Comparison of ENCODE assay signal across 13 cellular contexts in genomic region chr1:220767312-220768126, GRCh38. TPM values are rescaled to one million over a fixed set of nuclear protein-coding genes. Genes with fewer than 3 reads are reported as not detected.
DNase-seq lines count a peak whose midpoint lies in the region; ATAC-seq and TF ChIP-seq lines count a peak whose summit lies in the region.
"Had no signal": no experiment of that assay in that cellular context is flagged by ENCODE, and none has a peak within 500 bp of the region (broad histone marks: within the 10 kb centered on the region; RNA-seq: fewer than 3 reads in every experiment).

No MANE protein-coding gene starts in this region.

- no peak for TF ChIP-seq EP300 in transverse colon (IDR thresholded peaks at IDR 0.05; ENCODE audit: low read depth)

- ATAC-seq in HG03066 (IDR thresholded peaks at IDR 0.05; ENCODE audit: low read depth, unreplicated experiment) (peak; percentile 29), GM19035 (IDR thresholded peaks at IDR 0.05; ENCODE audit: unreplicated experiment) (no peak)
- no peak for ATAC-seq in activated CD8-positive, alpha-beta memory T cell treated with anti-CD3 and anti-CD28 coated beads, Interleukin-2, amount 10 ng/mL, durations not matched to agents 7 days and 5 days

- H3K36me3 ChIP-seq in liver (ENCODE audit: control insufficient read depth in 4 of 4, insufficient read depth in 3 of 4, low read depth in 1 of 4, low read length in 3 of 4) (peaks cover 6 to 42% (median 19%) of the 10 kb centered on the region in 4 donors), transverse colon (peaks cover 0 to 7% (median 0%) of the 10 kb centered on the region in 4 donors)

- H3K4me1 ChIP-seq in liver (ENCODE audit: control insufficient read depth in 4 of 4, insufficient read depth in 4 of 4, low read length in 3 of 4) (peaks cover 8 to 59% (median 45%) of the 10 kb centered on the region in 4 donors), transverse colon (peaks cover 0 to 13% (median 2%) of the 10 kb centered on the region in 4 donors)

- H3K27ac ChIP-seq in coronary artery (peak overlapping the region; percentile 39 to 59), liver (ENCODE audit: low read depth in 1 of 2, low read length in 2 of 2) (peak overlapping the region; percentile 85), transverse colon (peak overlapping the region; percentile 49 to 64 (median 56))

- H3K27ac Mint-ChIP-seq in activated CD8-positive, alpha-beta memory T cell treated with anti-CD3 and anti-CD28 coated beads, Interleukin-2, amount 10 ng/mL, durations not matched to agents 7 days and 5 days: no peak overlapping the region
- H3K27ac Mint-ChIP-seq: T-helper 1 cell treated with Interleukin-12 subunit alpha and Interleukin-12 subunit beta and Interleukin-4 antibody, amounts not matched to agents 30 μg/mL and 1 μg/mL, for 36 hours had no signal

- H3K4me1 Mint-ChIP-seq in activated CD8-positive, alpha-beta memory T cell treated with anti-CD3 and anti-CD28 coated beads, Interleukin-2, amount 10 ng/mL, durations not matched to agents 7 days and 5 days: no peaks in the 10 kb centered on the region

- WGBS in liver: 16% methylated on average over 8 of the region's 8 CpGs
- 37 to 49% methylated on average over 8 of the region's 8 CpGs for WGBS in transverse colon (ENCODE audit: low coverage in 1 of 2), 2 donors

- TF ChIP-seq CTCF in coronary artery (IDR thresholded peaks at IDR 0.05): no peak
- no peak for TF ChIP-seq CTCF in liver (IDR thresholded peaks at IDR 0.05; ENCODE audit: low read depth, low read length, missing input control)
- TF ChIP-seq CTCF in transverse colon (IDR thresholded peaks at IDR 0.05): no peak

- TF ChIP-seq POLR2A in transverse colon (IDR thresholded peaks at IDR 0.05): no peak

- in situ Hi-C loops in transverse colon (cut with MboI; ENCODE audit: low pct_ligation_motif_present in 1 of 4, low pct_unique_long_range_greater_than_20kb in 1 of 4, low sequenced_read_pairs in 3 of 4): no loop called here

- no peak overlapping the region for H3K4me3 Mint-ChIP-seq in activated CD8-positive, alpha-beta memory T cell treated with anti-CD3 and anti-CD28 coated beads, Interleukin-2, amount 10 ng/mL, durations not matched to agents 7 days and 5 days
- H3K4me3 Mint-ChIP-seq: T-helper 1 cell treated with Interleukin-12 subunit alpha and Interleukin-12 subunit beta and Interleukin-4 antibody, amounts not matched to agents 30 μg/mL and 1 μg/mL, for 36 hours had no signal

- H3K9me3 ChIP-seq in liver (ENCODE audit: control insufficient read depth in 4 of 4, low read length in 3 of 4) (no peaks in the 10 kb centered on the region), transverse colon (no peaks in the 10 kb centered on the region)

- no peaks in the 10 kb centered on the region for H3K36me3 Mint-ChIP-seq in activated CD8-positive, alpha-beta memory T cell treated with anti-CD3 and anti-CD28 coated beads, Interleukin-2, amount 10 ng/mL, durations not matched to agents 7 days and 5 days

- intact Hi-C loops in transverse colon (cut with DNase I; ENCODE audit: low total_unique reads): no loop called here

- H3K27me3 ChIP-seq in liver (ENCODE audit: control insufficient read depth in 4 of 4, insufficient read depth in 4 of 4, low read length in 3 of 4) (no peaks in the 10 kb centered on the region), transverse colon (no peaks in the 10 kb centered on the region)

- H3K9ac ChIP-seq in liver (ENCODE audit: low read depth in 1 of 2, low read length in 2 of 2): no peak overlapping the region

- DNase-seq in coronary artery (ENCODE audit: low spot score) (no peak), transverse colon (no peak), DMS 273 (lab: John Stamatoyannopoulos, UW; ENCODE audit: unreplicated experiment) (no peak)
- DNase-seq in activated CD8-positive, alpha-beta memory T cell treated with anti-CD3 and anti-CD28 coated beads, Interleukin-2, amount 10 ng/mL, durations not matched to agents 7 days and 5 days: no peak
- DNase-seq: DND-41; HCEC 1CT; NCI-H146; NK-92 treated with Interleukin-12 subunit alpha and Interleukin-12 subunit beta, amount 100 ng/mL, for 24 hours; stimulated activated naive CD4-positive, alpha-beta T cell treated with Interleukin-2 at 50 U/mL for 16 hours had no signal

- H3K9me3 Mint-ChIP-seq in activated CD8-positive, alpha-beta memory T cell treated with anti-CD3 and anti-CD28 coated beads, Interleukin-2, amount 10 ng/mL, durations not matched to agents 7 days and 5 days (ENCODE audit: low read depth): no peaks in the 10 kb centered on the region
- H3K9me3 Mint-ChIP-seq: T-helper 1 cell treated with Interleukin-12 subunit alpha and Interleukin-12 subunit beta and Interleukin-4 antibody, amounts not matched to agents 30 μg/mL and 1 μg/mL, for 36 hours had no signal

- H3K4me3 ChIP-seq in coronary artery (peak overlapping the region; percentile 40), liver (ENCODE audit: low read depth in 1 of 3, low read length in 3 of 3) (peak overlapping the region in 1 of 3 donors; percentile 1), transverse colon (no peak overlapping the region)

- no peaks in the 10 kb centered on the region for H3K27me3 Mint-ChIP-seq in activated CD8-positive, alpha-beta memory T cell treated with anti-CD3 and anti-CD28 coated beads, Interleukin-2, amount 10 ng/mL, durations not matched to agents 7 days and 5 days

- TF ChIP-seq RAD21 in liver (IDR thresholded peaks at IDR 0.05): peak in 1 of 2 donors; percentile 22

- CTCF ChIA-PET in activated CD8-positive, alpha-beta memory T cell treated with anti-CD3 and anti-CD28 coated beads, Interleukin-2, amount 10 ng/mL, durations not matched to agents 7 days and 5 days (lab: Charles Lee): no interaction called here

TF ChIP-seq in liver, 16 proteins besides CTCF, POLR2A, EP300 and RAD21 (continues in another document):
- TF ChIP-seq, protein P1, sequence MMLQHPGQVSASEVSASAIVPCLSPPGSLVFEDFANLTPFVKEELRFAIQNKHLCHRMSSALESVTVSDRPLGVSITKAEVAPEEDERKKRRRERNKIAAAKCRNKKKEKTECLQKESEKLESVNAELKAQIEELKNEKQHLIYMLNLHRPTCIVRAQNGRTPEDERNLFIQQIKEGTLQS (IDR thresholded peaks at IDR 0.05): peak; percentile 33
- TF ChIP-seq FOXA2 (IDR thresholded peaks at IDR 0.05) (no peak), REST (IDR thresholded peaks at IDR 0.05) (peak; percentile 47), SP1 (IDR thresholded peaks at IDR 0.05) (peak; percentile 95), TAF1 (conservative IDR thresholded peaks at IDR 0.05) (no peak), GABPA (IDR thresholded peaks at IDR 0.05 in 1 of 2, conservative IDR thresholded peaks at IDR 0.05 in 1 of 2) (peak in 1 of 2 donors; percentile 35), FOXA1 (IDR thresholded peaks at IDR 0.05) (peak; percentile 26), RXRA (IDR thresholded peaks at IDR 0.05) (peak; percentile 82 to 88), HNF4G (IDR thresholded peaks at IDR 0.05) (peak; percentile 91), JUND (IDR thresholded peaks at IDR 0.05) (peak; percentile 36 to 82), HNF4A (conservative IDR thresholded peaks at IDR 0.05) (peak; percentile 95 to 98)
- TF ChIP-seq, protein P2, sequence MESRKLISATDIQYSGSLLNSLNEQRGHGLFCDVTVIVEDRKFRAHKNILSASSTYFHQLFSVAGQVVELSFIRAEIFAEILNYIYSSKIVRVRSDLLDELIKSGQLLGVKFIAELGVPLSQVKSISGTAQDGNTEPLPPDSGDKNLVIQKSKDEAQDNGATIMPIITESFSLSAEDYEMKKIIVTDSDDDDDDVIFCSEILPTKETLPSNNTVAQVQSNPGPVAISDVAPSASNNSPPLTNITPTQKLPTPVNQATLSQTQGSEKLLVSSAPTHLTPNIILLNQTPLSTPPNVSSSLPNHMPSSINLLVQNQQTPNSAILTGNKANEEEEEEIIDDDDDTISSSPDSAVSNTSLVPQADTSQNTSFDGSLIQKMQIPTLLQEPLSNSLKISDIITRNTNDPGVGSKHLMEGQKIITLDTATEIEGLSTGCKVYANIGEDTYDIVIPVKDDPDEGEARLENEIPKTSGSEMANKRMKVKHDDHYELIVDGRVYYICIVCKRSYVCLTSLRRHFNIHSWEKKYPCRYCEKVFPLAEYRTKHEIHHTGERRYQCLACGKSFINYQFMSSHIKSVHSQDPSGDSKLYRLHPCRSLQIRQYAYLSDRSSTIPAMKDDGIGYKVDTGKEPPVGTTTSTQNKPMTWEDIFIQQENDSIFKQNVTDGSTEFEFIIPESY (IDR thresholded peaks at IDR 0.05): peak; percentile 64

RNA-seq across cellular contexts. Expression of gene MTARC1, which starts 19.2 kb away (rescaled TPM):
- 10 to 100 TPM; 14.9 to 28.2 TPM for total RNA-seq in liver
- polyA plus RNA-seq in liver: 10 to 100 TPM in 1 of 2 donors, 1 to 10 TPM in 1; 9.8 to 71.3 TPM
- 10 to 100 TPM in 3 of 4 donors, 1 to 10 TPM in 1; 10.0 to 28.8 (median 16.6) TPM for total RNA-seq in transverse colon
- not detected for total RNA-seq in activated CD8-positive, alpha-beta memory T cell treated with anti-CD3 and anti-CD28 coated beads, Interleukin-2, amount 10 ng/mL, durations not matched to agents 7 days and 5 days

RNA-seq across cellular contexts. Expression of gene MTARC2, which starts 19.4 kb away (rescaled TPM):
- total RNA-seq in liver (10 to 100 TPM; 24.9 to 96.1 TPM), transverse colon (100 to 1,000 TPM in 1 of 4 donors, 10 to 100 TPM in 3; 28.4 to 199 (median 41.7) TPM)
- polyA plus RNA-seq in liver: 10 to 100 TPM; 65.4 to 77.5 TPM
- total RNA-seq in activated CD8-positive, alpha-beta memory T cell treated with anti-CD3 and anti-CD28 coated beads, Interleukin-2, amount 10 ng/mL, durations not matched to agents 7 days and 5 days: not detected

Comparison
In these comparisons a context has a peak if more than half of its experiments do, and no peak if none do; other contexts are left out.
1. RNA of gene MTARC1, which starts 19.2 kb away (total RNA-seq): 14.9 to 28.2 TPM in liver and 10.0 to 28.8 TPM in transverse colon; not detected in activated CD8-positive, alpha-beta memory T cell treated with anti-CD3 and anti-CD28 coated beads, Interleukin-2, amount 10 ng/mL, durations not matched to agents 7 days and 5 days; every median in the first group is over 10 times any median in the second.
2. RNA of gene MTARC2, which starts 19.4 kb away (total RNA-seq): 24.9 to 96.1 TPM in liver and 28.4 to 199 TPM in transverse colon; not detected in activated CD8-positive, alpha-beta memory T cell treated with anti-CD3 and anti-CD28 coated beads, Interleukin-2, amount 10 ng/mL, durations not matched to agents 7 days and 5 days; every median in the first group is over 10 times any median in the second.
3. Peak in every context shown above with its lines, with median percentiles within 50 percentile points of each other: H3K27ac ChIP-seq.